Comparison of ENCODE assay signal across 14 cellular contexts in genomic region chr4:26557164-26557563, GRCh38. TPM values are rescaled to one million over a fixed set of nuclear protein-coding genes. Genes with fewer than 3 reads are reported as not detected.
DNase-seq lines count a peak whose midpoint lies in the region; ATAC-seq and TF ChIP-seq lines count a peak whose summit lies in the region.
"Had no signal": no experiment of that assay in that cellular context is flagged by ENCODE, and none has a peak within 500 bp of the region (broad histone marks: within the 10 kb centered on the region; RNA-seq: fewer than 3 reads in every experiment).

No MANE protein-coding gene starts in this region.

- no peak overlapping the region for H3K27ac ChIP-seq in lung (ENCODE audit: low read depth in 1 of 2, low read length in 1 of 2)
- H3K27ac ChIP-seq: upper lobe of left lung had no signal

- no peaks in the 10 kb centered on the region for H3K36me3 ChIP-seq in lung (ENCODE audit: control insufficient read depth in 2 of 2, insufficient read depth in 2 of 2, low read length in 2 of 2)
- H3K36me3 ChIP-seq: upper lobe of left lung had no signal

- no peaks in the 10 kb centered on the region for H3K9me3 ChIP-seq in lung (ENCODE audit: control insufficient read depth in 2 of 2, insufficient read depth in 1 of 2, low read length in 1 of 2)
- H3K9me3 ChIP-seq: upper lobe of left lung had no signal

- TF ChIP-seq CTCF in astrocyte of the spinal cord (IDR thresholded peaks at IDR 0.05; ENCODE audit: low read depth, low read length) = no peak
- no peak for TF ChIP-seq CTCF in lung (IDR thresholded peaks at IDR 0.05; ENCODE audit: control extremely low read depth, extremely low read depth)

- peak; percentile 12 for DNase-seq in Caki2 (ENCODE audit: low read depth)
- peak; percentile 33 for DNase-seq in LoVo (ENCODE audit: low spot score)
- peak; percentile 97 for DNase-seq in astrocyte of the spinal cord (ENCODE audit: low read depth, low spot score)
- peak; percentile 42 for DNase-seq in lung (ENCODE audit: low spot score)
- no peak for DNase-seq in GM19238 (ENCODE audit: insufficient read length, low spot score)
- DNase-seq in HT-29 (ENCODE audit: low spot score) = no peak
- DNase-seq: endodermal cell, NCI-H187, T-helper 9 cell, upper lobe of left lung had no signal

- H3K4me3 ChIP-seq in astrocyte of the spinal cord (ENCODE audit: low read depth, low read length) = no peak overlapping the region
- H3K4me3 ChIP-seq in lung = no peak overlapping the region
- H3K4me3 ChIP-seq: GM12878, skin epidermis, upper lobe of left lung had no signal

- in situ Hi-C loops in Caki2 (cut with HindIII; ENCODE audit: low pct_unique_long_range_greater_than_20kb, low sequenced_read_pairs) (no loop called here), astrocyte of the spinal cord (cut with HindIII; ENCODE audit: low sequenced_read_pairs) (no loop called here)

- H3K27me3 ChIP-seq in lung (ENCODE audit: control insufficient read depth, insufficient read depth) = no peaks in the 10 kb centered on the region
- H3K27me3 ChIP-seq: upper lobe of left lung had no signal

- ATAC-seq in lung (ENCODE audit: insufficient read depth, low FRiP score) (no peak), HG03108 (IDR thresholded peaks at IDR 0.05; ENCODE audit: unreplicated experiment) (no peak), GM21619 (IDR thresholded peaks at IDR 0.05; ENCODE audit: unreplicated experiment) (no peak)
- ATAC-seq: GM12878 had no signal

- no peaks in the 10 kb centered on the region for H3K4me1 ChIP-seq in lung (ENCODE audit: control insufficient read depth in 2 of 2, insufficient read depth in 2 of 2, low read length in 2 of 2)
- H3K4me1 ChIP-seq: upper lobe of left lung had no signal

RNA-seq across cellular contexts. Expression of gene TBC1D19, which starts 26.7 kb away (rescaled TPM):
- 42.1 and 47.4 TPM in 2 replicates for total RNA-seq in Caki2 (2014; rRNA removed; shearing (Covaris generic); ENCODE audit: low replicate concordance)
- 10 to 100 TPM; 13.2 to 41.6 TPM for total RNA-seq in lung
- 1 to 10 TPM; 2.1 to 3.4 TPM for polyA plus RNA-seq in lung
- total RNA-seq in HT-29 (2014; rRNA removed; shearing (Covaris generic)) = 2.0 and 5.4 TPM in 2 replicates

Comparison
In these comparisons a context has a peak if more than half of its experiments do, and no peak if none do; other contexts are left out.
1. DNase-seq: peak in Caki2 (single experiment), LoVo (single experiment), astrocyte of the spinal cord (single experiment) and lung (single experiment); none in GM19238 (single experiment) and HT-29 (single experiment).